Comparison of ENCODE assay signal across 1 cellular context in genomic region chr2:10433264-10433947, GRCh38.
TF ChIP-seq lines count a peak whose summit lies in the region.

No MANE protein-coding gene starts in this region.

TF ChIP-seq in SK-N-SH treated with all-trans-retinoic acid at 6 μM for 48 hours, 23 proteins besides CTCF, POLR2A, EP300 and RAD21 (continued from another document):
- TF ChIP-seq ZNF70 (CRISPR knock-in tag; IDR thresholded peaks at IDR 0.05) (no peak), CREB5 (CRISPR knock-in tag; IDR thresholded peaks at IDR 0.05; ENCODE audit: low read depth) (no peak)
